ENCODE assay signal across 1 cellular context in the genomic region with DNA sequence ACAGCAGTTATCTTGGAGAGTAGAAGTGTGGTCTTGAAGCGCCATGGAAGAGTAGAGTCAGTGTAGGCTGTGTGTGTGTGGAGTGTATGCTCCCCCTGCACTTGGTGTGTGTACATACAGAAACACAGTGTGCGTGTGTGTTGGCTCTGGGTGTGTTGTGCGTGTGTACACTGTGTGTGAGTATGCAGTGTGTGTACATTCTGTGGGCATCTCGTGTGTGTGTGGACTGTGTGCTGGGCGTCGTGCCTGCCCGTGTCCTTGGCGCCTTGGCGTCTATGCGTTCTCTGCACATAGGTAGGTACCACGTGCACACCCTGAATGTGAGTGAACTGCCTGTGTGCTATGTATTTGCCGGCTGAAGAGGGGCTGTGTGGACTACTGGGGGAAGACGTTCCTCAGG.
TF ChIP-seq lines count a peak whose summit lies in the region.

No MANE protein-coding gene starts in this region.

TF ChIP-seq in IMR-90, 13 proteins besides CTCF, POLR2A, EP300 and RAD21:
- TF ChIP-seq BHLHE40 (IDR thresholded peaks at IDR 0.05; ENCODE audit: low read depth, low read length), result no peak
- TF ChIP-seq MXI1 (IDR thresholded peaks at IDR 0.05; ENCODE audit: borderline replicate concordance, low read depth, low read length), result no peak
- no peak for TF ChIP-seq SMC3 (IDR thresholded peaks at IDR 0.05; ENCODE audit: low read depth, low read length)
- no peak for TF ChIP-seq MAZ (IDR thresholded peaks at IDR 0.05; ENCODE audit: borderline replicate concordance, low read depth, low read length)
- TF ChIP-seq FOS (IDR thresholded peaks at IDR 0.05; ENCODE audit: low read depth, low read length), result no peak
- TF ChIP-seq RFX5 (IDR thresholded peaks at IDR 0.05; ENCODE audit: low read depth, low read length), result no peak
- TF ChIP-seq MAFK (IDR thresholded peaks at IDR 0.05; ENCODE audit: low read depth, low read length), result no peak
- no peak for TF ChIP-seq RCOR1 (IDR thresholded peaks at IDR 0.05; ENCODE audit: insufficient replicate concordance, low read length)
- TF ChIP-seq CEBPB (IDR thresholded peaks at IDR 0.05; ENCODE audit: low read depth, low read length), result no peak
- TF ChIP-seq, protein P1, sequence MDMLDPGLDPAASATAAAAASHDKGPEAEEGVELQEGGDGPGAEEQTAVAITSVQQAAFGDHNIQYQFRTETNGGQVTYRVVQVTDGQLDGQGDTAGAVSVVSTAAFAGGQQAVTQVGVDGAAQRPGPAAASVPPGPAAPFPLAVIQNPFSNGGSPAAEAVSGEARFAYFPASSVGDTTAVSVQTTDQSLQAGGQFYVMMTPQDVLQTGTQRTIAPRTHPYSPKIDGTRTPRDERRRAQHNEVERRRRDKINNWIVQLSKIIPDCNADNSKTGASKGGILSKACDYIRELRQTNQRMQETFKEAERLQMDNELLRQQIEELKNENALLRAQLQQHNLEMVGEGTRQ (IDR thresholded peaks at IDR 0.05; ENCODE audit: low read depth, low read length), result no peak
- TF ChIP-seq, protein P2, sequence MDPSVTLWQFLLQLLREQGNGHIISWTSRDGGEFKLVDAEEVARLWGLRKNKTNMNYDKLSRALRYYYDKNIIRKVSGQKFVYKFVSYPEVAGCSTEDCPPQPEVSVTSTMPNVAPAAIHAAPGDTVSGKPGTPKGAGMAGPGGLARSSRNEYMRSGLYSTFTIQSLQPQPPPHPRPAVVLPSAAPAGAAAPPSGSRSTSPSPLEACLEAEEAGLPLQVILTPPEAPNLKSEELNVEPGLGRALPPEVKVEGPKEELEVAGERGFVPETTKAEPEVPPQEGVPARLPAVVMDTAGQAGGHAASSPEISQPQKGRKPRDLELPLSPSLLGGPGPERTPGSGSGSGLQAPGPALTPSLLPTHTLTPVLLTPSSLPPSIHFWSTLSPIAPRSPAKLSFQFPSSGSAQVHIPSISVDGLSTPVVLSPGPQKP (IDR thresholded peaks at IDR 0.05; ENCODE audit: borderline replicate concordance, low read depth, low read length), result no peak
- TF ChIP-seq NFE2L2 (IDR thresholded peaks at IDR 0.05; ENCODE audit: low read depth, low read length), result no peak
- TF ChIP-seq CHD1 (IDR thresholded peaks at IDR 0.05; ENCODE audit: low read depth, low read length), result no peak
